In genomic region chr11:128523616-128524015, GRCh38 we compare ENCODE assay signal across 10 cellular contexts.
A peak's percentile ranks its signal among the peaks of the same experiment; 100 is the strongest.
DNase-seq lines count a peak whose midpoint lies in the region; ATAC-seq and TF ChIP-seq lines count a peak whose summit lies in the region.
"Had no signal": no experiment of that assay in that cellular context is flagged by ENCODE, and none has a peak within 500 bp of the region (broad histone marks: within the 10 kb centered on the region; RNA-seq: fewer than 3 reads in every experiment).

No MANE protein-coding gene starts in this region.

- H3K4me1 ChIP-seq in ascending aorta = peaks cover 9 to 28% of the 10 kb centered on the region in 2 donors
- H3K4me1 ChIP-seq in right lobe of liver = peaks cover 0 to 6% (median 0%) of the 10 kb centered on the region in 4 donors
- H3K4me1 ChIP-seq in transverse colon = peaks cover 14 to 58% (median 27%) of the 10 kb centered on the region in 4 donors

- no peaks in the 10 kb centered on the region for H3K27me3 Mint-ChIP-seq in activated T-cell treated with anti-CD3 and anti-CD28 coated beads, Interleukin-2, amount 50 U/mL, for 24 hours

- peak overlapping the region; percentile 96 for H3K4me3 Mint-ChIP-seq in activated T-cell treated with anti-CD3 and anti-CD28 coated beads, Interleukin-2, amount 50 U/mL, for 24 hours

- ATAC-seq in right lobe of liver = no peak
- ATAC-seq in HG03139 (IDR thresholded peaks at IDR 0.05; ENCODE audit: unreplicated experiment) = no peak

- H3K4me1 Mint-ChIP-seq in activated T-cell treated with anti-CD3 and anti-CD28 coated beads, Interleukin-2, amount 50 U/mL, for 24 hours (ENCODE audit: low read depth) = peaks cover 61% of the 10 kb centered on the region

- H3K36me3 ChIP-seq in ascending aorta (no peaks in the 10 kb centered on the region), right lobe of liver (no peaks in the 10 kb centered on the region), transverse colon (no peaks in the 10 kb centered on the region)

- H3K27me3 ChIP-seq in ascending aorta (no peaks in the 10 kb centered on the region), right lobe of liver (no peaks in the 10 kb centered on the region), transverse colon (no peaks in the 10 kb centered on the region)

- WGBS in right lobe of liver (ENCODE audit: insufficient coverage, low coverage, low lambda C conversion rate, missing lambda C conversion rate) = 31% methylated on average over 2 of the region's 2 CpGs
- 52 to 72% methylated on average over 2 of the region's 2 CpGs for WGBS in transverse colon (ENCODE audit: low coverage in 1 of 2), 2 donors

- no peak for TF ChIP-seq EP300 in transverse colon (IDR thresholded peaks at IDR 0.05; ENCODE audit: low read depth)

- TF ChIP-seq CTCF in ascending aorta (IDR thresholded peaks at IDR 0.05) = no peak
- TF ChIP-seq CTCF in right lobe of liver (IDR thresholded peaks at IDR 0.05) = no peak
- TF ChIP-seq CTCF in transverse colon (IDR thresholded peaks at IDR 0.05) = no peak

- H3K27ac Mint-ChIP-seq in activated T-cell treated with anti-CD3 and anti-CD28 coated beads, Interleukin-2, amount 50 U/mL, for 24 hours = peak overlapping the region; percentile 97

- TF ChIP-seq POLR2A in right lobe of liver (IDR thresholded peaks at IDR 0.05) (no peak), transverse colon (IDR thresholded peaks at IDR 0.05) (no peak)

- H3K9me3 ChIP-seq in ascending aorta (no peaks in the 10 kb centered on the region), right lobe of liver (no peaks in the 10 kb centered on the region), transverse colon (no peaks in the 10 kb centered on the region)

- in situ Hi-C loops in transverse colon (cut with MboI; ENCODE audit: low pct_ligation_motif_present in 1 of 4, low pct_unique_long_range_greater_than_20kb in 1 of 4, low sequenced_read_pairs in 3 of 4) = loop anchor here in 1 of 4 donors (25.0 kb wide), 1 partner anchor 236 kb away; no protein-coding TSS in a partner anchor

- H3K4me3 ChIP-seq in ascending aorta (peak overlapping the region in 1 of 2 donors; percentile 84), right lobe of liver (no peak overlapping the region), transverse colon (no peak overlapping the region)

- H3K27ac ChIP-seq in ascending aorta (peak overlapping the region; percentile 96), right lobe of liver (peak overlapping the region; percentile 68 to 93 (median 81)), transverse colon (peak overlapping the region; percentile 88 to 95 (median 91))
- H3K27ac ChIP-seq: C4-2B had no signal

- DNase-seq in activated T-cell treated with anti-CD3 and anti-CD28 coated beads, Interleukin-2, amount 50 U/mL, for 24 hours = no peak
- DNase-seq in activated T-cell treated with anti-CD3 and anti-CD28 coated beads, Interleukin-2, amount 50 U/mL, for 48 hours = no peak
- DNase-seq in ascending aorta (ENCODE audit: low spot score in 2 of 2) = no peak
- no peak for DNase-seq in right lobe of liver
- DNase-seq in transverse colon = no peak
- no peak for DNase-seq in HK-2 (ENCODE audit: unreplicated experiment)
- DNase-seq in GM19240 (ENCODE audit: insufficient read length, low spot score) = no peak
- DNase-seq: NCI-H1092 treated with DMSO at 0.1 percent for 48 hours had no signal

- peaks cover 42% of the 10 kb centered on the region for H3K36me3 Mint-ChIP-seq in activated T-cell treated with anti-CD3 and anti-CD28 coated beads, Interleukin-2, amount 50 U/mL, for 24 hours (ENCODE audit: low read depth)

- no peaks in the 10 kb centered on the region for H3K9me3 Mint-ChIP-seq in activated T-cell treated with anti-CD3 and anti-CD28 coated beads, Interleukin-2, amount 50 U/mL, for 24 hours

- intact Hi-C loops in ascending aorta (cut with DNase I) = loop anchor here (5.0 to 10.0 kb wide), 4 partner anchors 76 to 371 kb away; partner anchors contain the start of gene KCNJ5
- intact Hi-C loops in right lobe of liver (cut with DNase I) = no loop called here
- intact Hi-C loops in transverse colon (cut with DNase I; ENCODE audit: low total_unique reads) = loop anchor here (10.0 kb wide), 1 partner anchor 229 kb away; no protein-coding TSS in a partner anchor

Comparison
In these comparisons a context has a peak if more than half of its experiments do, and no peak if none do; other contexts are left out.
1. intact Hi-C loops: an anchor here in ascending aorta (5.0 to 10.0 kb wide) and transverse colon (10.0 kb wide); none called in right lobe of liver.